1 cellular context compared by ENCODE assay signal in the genomic region with DNA sequence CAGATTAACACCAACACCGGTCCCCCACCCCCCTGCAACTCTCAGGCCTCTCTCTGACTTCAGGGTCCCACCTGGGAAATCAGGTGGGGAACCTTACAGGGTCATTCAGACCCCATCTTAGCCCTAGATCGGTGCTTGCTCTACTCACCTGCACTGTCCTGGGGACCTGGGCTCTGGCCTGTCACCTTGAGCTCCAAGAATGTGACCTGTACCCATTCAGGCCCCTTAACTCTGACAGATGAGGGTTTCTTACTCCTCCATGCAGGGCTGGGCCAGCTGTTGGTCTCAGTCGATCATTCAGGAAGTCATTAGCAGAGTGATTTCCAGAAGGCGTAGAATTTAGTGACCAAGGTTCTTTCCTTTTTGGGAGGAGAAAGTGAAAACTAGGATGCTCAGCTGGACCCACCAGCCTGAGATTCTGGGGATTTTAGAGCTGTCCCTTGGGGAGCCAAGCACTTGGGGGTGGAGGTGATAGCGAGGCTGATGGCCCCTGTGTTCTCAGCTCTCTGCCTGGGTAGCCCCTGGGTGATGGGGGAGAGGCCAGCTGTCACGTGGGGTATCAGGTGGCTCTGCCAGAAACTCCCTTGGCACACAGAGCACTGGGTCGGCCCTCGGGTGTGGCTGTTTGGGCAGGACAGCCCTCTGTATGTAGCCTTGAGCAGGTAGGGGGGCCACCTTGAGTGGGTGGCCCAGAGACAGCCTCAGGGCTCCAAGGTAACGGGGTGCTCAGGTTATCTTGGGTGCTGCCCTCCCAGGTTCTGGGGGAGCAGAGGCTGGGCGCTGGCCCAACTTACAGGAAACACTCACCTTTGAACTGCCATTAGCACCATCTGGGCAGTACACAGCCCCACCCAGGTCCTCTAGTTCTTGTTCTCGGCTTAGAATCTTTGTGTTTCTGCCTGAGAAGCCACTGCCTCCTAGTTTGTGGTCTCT.
TF ChIP-seq lines count a peak whose summit lies in the region.

No MANE protein-coding gene starts in this region.

TF ChIP-seq in K562, 482 proteins besides CTCF, POLR2A, EP300 and RAD21:
- TF ChIP-seq RBFOX2 (IDR thresholded peaks at IDR 0.05; ENCODE audit: low read depth, low read length) (peak; percentile 46; the same call in 1 of the 2 replicates), POLR2G (IDR thresholded peaks at IDR 0.05; ENCODE audit: low read depth, low read length) (peak; percentile 54), PHF20 (IDR thresholded peaks at IDR 0.05; ENCODE audit: partially characterized antibody) (no peak), ZNF165 (CRISPR knock-in tag; IDR thresholded peaks at IDR 0.05; ENCODE audit: borderline replicate concordance) (no peak), NR2C2 (CRISPR knock-in tag; IDR thresholded peaks at IDR 0.05) (no peak), NR2C2 (tag; IDR thresholded peaks at IDR 0.05) (peak; percentile 30; the same call in 1 of the 2 replicates)
